In the genomic region with DNA sequence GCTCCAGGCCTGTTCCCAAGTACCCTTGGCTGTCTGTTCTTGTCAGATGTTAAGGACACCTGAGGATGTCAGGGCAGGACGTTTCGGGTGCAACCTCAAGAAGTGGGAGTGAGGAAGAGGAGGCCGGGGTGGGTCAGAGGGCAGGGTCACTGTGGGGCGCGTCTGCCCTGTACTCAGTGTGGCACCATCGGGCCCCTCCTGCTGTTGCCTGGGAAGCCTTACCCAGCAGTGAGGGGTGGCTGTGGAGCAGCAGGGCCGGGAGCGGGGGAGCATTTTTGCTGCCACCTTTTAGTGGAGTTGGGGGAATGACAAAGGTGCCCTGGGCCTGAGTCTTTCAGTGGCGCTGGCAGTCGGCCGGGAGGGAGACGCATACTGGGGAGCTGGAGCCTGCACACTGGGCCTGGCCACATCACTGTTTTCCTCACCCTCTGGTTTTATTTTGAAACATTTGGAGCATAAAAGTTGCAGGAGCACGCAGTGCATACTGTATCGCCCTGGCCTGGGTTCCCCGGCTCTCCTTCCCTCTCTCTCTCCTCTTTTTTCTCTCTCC, we compare ENCODE assay signal across 9 cellular contexts. TPM values are rescaled to one million over a fixed set of nuclear protein-coding genes. Genes with fewer than 3 reads are reported as not detected.
"Had no signal": no experiment of that assay in that cellular context is flagged by ENCODE, and none has a peak within 500 bp of the region (broad histone marks: within the 10 kb centered on the region; RNA-seq: fewer than 3 reads in every experiment).

No MANE protein-coding gene starts in this region.

- ATAC-seq: GM23338, HepG2 had no signal

- DNase-seq: H9, HCEC 1CT had no signal

- H2AFZ ChIP-seq: GM23338 had no signal

- H3K27ac Mint-ChIP-seq: GM23338, IgD-negative memory B cell had no signal

- H3K27ac ChIP-seq: HL-60 had no signal

- H3K27me3 Mint-ChIP-seq: IgD-negative memory B cell had no signal

- H3K36me3 Mint-ChIP-seq: IgD-negative memory B cell had no signal

- FAIRE-seq: H1, H54, HepG2 had no signal

- H3K9me3 Mint-ChIP-seq: GM23338, IgD-negative memory B cell had no signal

- H3K4me3 Mint-ChIP-seq: GM23338, H9 had no signal

- H3K4me2 ChIP-seq: GM23338 had no signal

- H3K4me3 ChIP-seq: GM23338 had no signal

RNA-seq across cellular contexts. Expression of a gene that starts 42.6 kb away (rescaled TPM):
- total RNA-seq: HT1080 had no signal
- polyA plus RNA-seq: IgD-negative memory B cell had no signal
